ENCODE assay signal across 8 cellular contexts in genomic region chr4:173332963-173333657, GRCh38. TPM values are rescaled to one million over a fixed set of nuclear protein-coding genes. Genes with fewer than 3 reads are reported as not detected.
DNase-seq lines count a peak whose midpoint lies in the region; ATAC-seq and TF ChIP-seq lines count a peak whose summit lies in the region.

No MANE protein-coding gene starts in this region.

- H3K36me3 Mint-ChIP-seq in central memory CD8-positive, alpha-beta T cell (ENCODE audit: insufficient read depth), result peaks cover 35% of the 10 kb centered on the region
- H3K36me3 Mint-ChIP-seq in type B pancreatic cell, result peaks cover 31% of the 10 kb centered on the region

- DNase-seq in GM20000 (ENCODE audit: low spot score) (peak; percentile 10), RKO (ENCODE audit: low spot score) (peak; percentile 61), type B pancreatic cell (ENCODE audit: extremely low spot score, unreplicated experiment) (no peak), GF-D8 (lab: John Stamatoyannopoulos, UW) (no peak), NCI-H2171 treated with DMSO at 0.1 percent for 48 hours (lab: John Stamatoyannopoulos, UW) (no peak)
- no peak for DNase-seq in central memory CD8-positive, alpha-beta T cell (ENCODE audit: low spot score in 2 of 2)

- H3K9me3 Mint-ChIP-seq in central memory CD8-positive, alpha-beta T cell, result no peaks in the 10 kb centered on the region
- H3K9me3 Mint-ChIP-seq in type B pancreatic cell, result no peaks in the 10 kb centered on the region

- peak overlapping the region; percentile 97 for H3K27ac Mint-ChIP-seq in central memory CD8-positive, alpha-beta T cell (ENCODE audit: low read depth)
- H3K27ac Mint-ChIP-seq in type B pancreatic cell, result peak overlapping the region; percentile 100

- TF ChIP-seq CTCF in GM20000 (IDR thresholded peaks at IDR 0.05; ENCODE audit: extremely low read depth, missing control alignments) (no peak), type B pancreatic cell (conservative IDR thresholded peaks at IDR 0.05) (no peak)

- peaks cover 26% of the 10 kb centered on the region for H3K4me1 Mint-ChIP-seq in central memory CD8-positive, alpha-beta T cell
- H3K4me1 Mint-ChIP-seq in type B pancreatic cell (ENCODE audit: unreplicated experiment), result peaks cover 22% of the 10 kb centered on the region

- H3K4me1 ChIP-seq in mononuclear cell (ENCODE audit: insufficient read depth, low read length), result peaks cover 30% of the 10 kb centered on the region

- no peak for ATAC-seq in central memory CD8-positive, alpha-beta T cell (replicated peaks; ENCODE audit: extremely low read depth, poor library complexity, severe bottlenecking)
- ATAC-seq in HG03378 (IDR thresholded peaks at IDR 0.05; ENCODE audit: unreplicated experiment), result no peak

- H3K27me3 ChIP-seq in mononuclear cell (ENCODE audit: insufficient read depth, low read length), result no peaks in the 10 kb centered on the region

- H3K4me3 Mint-ChIP-seq in central memory CD8-positive, alpha-beta T cell, result peak overlapping the region; percentile 99
- H3K4me3 Mint-ChIP-seq in type B pancreatic cell, result peak overlapping the region; percentile 98

- H3K9me3 ChIP-seq in mononuclear cell (ENCODE audit: low read depth, low read length), result no peaks in the 10 kb centered on the region

- H3K27me3 Mint-ChIP-seq in central memory CD8-positive, alpha-beta T cell, result no peaks in the 10 kb centered on the region
- H3K27me3 Mint-ChIP-seq in type B pancreatic cell, result peaks cover 4% of the 10 kb centered on the region

- peak overlapping the region; percentile 92 for H3K4me3 ChIP-seq in mononuclear cell (ENCODE audit: low read length)

RNA-seq across cellular contexts. Expression of gene HMGB2, which starts 1.0 kb away (rescaled TPM):
- total RNA-seq in mononuclear cell, result 96.1 TPM
- 67.7 and 201 TPM in 2 replicates for total RNA-seq in type B pancreatic cell (ENCODE audit: low replicate concordance)

RNA-seq across cellular contexts. Expression of gene SAP30, which starts 37.6 kb away (rescaled TPM):
- total RNA-seq in mononuclear cell (5.2 TPM), type B pancreatic cell (ENCODE audit: low replicate concordance) (7.9 and 21.3 TPM in 2 replicates)

Comparison
In these comparisons a context has a peak if more than half of its experiments do, and no peak if none do; other contexts are left out.
1. DNase-seq: peak in GM20000 (single experiment) and RKO (single experiment); none in central memory CD8-positive, alpha-beta T cell (0 of 2), type B pancreatic cell (single experiment), GF-D8 (single experiment) and NCI-H2171 treated with DMSO at 0.1 percent for 48 hours (single experiment).